In the genomic region with DNA sequence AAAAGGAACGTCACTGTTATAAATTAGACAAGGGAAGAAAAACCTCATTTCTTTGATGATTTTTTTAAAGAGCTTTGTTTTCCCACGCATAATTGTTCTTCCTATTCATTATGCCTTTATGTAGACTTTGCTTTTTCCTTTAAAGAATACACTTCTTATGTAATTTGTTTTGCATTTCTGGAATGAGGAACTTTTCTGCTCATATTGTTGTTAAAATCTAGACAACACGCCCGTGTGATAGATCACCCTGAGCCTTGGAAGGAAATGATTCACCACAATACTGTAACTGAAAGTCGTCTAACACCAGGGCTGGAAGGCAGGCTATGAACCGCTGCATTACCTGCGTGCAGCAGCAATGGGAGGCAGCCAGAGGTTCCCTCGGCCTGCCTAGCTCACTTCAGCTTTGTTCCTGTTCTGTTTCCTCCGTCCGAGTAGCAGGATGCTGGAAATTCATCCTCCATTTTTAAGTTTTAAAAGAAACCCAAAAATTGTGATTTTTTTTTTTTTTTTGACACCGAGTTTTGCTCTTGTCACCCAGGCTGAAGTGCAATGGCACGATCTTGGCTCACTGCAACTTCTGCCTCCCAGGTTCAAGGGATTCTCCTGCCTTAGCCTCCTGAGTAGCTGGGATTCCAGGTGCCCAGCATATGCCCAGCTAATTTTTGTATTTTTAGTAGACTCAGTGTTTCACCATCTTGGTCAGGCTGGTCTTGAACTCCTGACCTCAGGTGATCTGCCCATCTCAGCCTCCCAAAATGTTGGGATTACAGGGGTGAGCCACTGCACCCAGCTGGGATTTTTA, we compare ENCODE assay signal across 8 cellular contexts. TPM values are rescaled to one million over a fixed set of nuclear protein-coding genes. Genes with fewer than 3 reads are reported as not detected.
DNase-seq lines count a peak whose midpoint lies in the region; ATAC-seq and TF ChIP-seq lines count a peak whose summit lies in the region.

No MANE protein-coding gene starts in this region.

- H3K4me3 ChIP-seq in fibroblast of mammary gland (ENCODE audit: control insufficient read depth, low read depth, low read length) = no peak overlapping the region
- no peak overlapping the region for H3K4me3 ChIP-seq in trophoblast cell (ENCODE audit: low read depth, low read length)
- H3K4me3 ChIP-seq in vagina = peak overlapping the region in 1 of 2 donors; percentile 6

- H3K4me1 ChIP-seq in trophoblast cell (ENCODE audit: control insufficient read depth in 1 of 2, insufficient read depth in 2 of 2, low read length in 2 of 2) (peaks cover 0 to 2% of the 10 kb centered on the region in 2 experiments), vagina (peaks cover 25% of the 10 kb centered on the region)

- H2BK12ac ChIP-seq in trophoblast cell (ENCODE audit: low read length) = no peak overlapping the region

- H3K36me3 ChIP-seq in trophoblast cell (ENCODE audit: control insufficient read depth in 1 of 2, insufficient read depth in 2 of 2, low read length in 2 of 2) (no peaks in the 10 kb centered on the region), vagina (no peaks in the 10 kb centered on the region)

- intact Hi-C loops in vagina (cut with DNase I) = no loop called here

- no peak overlapping the region for H3K9ac ChIP-seq in trophoblast cell (ENCODE audit: low read length)

- H4K91ac ChIP-seq in trophoblast cell (ENCODE audit: low read depth, low read length) = no peak overlapping the region

- WGBS in trophoblast cell (ENCODE audit: extremely low coverage, insufficient coverage, insufficient read length) = no CpG with 5 or more reads among the region's 12 CpGs

- H3K27ac ChIP-seq in trophoblast cell (ENCODE audit: low read depth, low read length) (peak overlapping the region; percentile 54), vagina (peak overlapping the region; percentile 80)

- H4K8ac ChIP-seq in trophoblast cell (ENCODE audit: low read depth, low read length) = no peak overlapping the region

- peaks cover 5% of the 10 kb centered on the region for H3K79me1 ChIP-seq in trophoblast cell (ENCODE audit: low read length)

- H3K23ac ChIP-seq in trophoblast cell (ENCODE audit: low read length) = no peak overlapping the region

- no peak overlapping the region for H3K4me2 ChIP-seq in trophoblast cell (ENCODE audit: low read length)

- DNase-seq in GM13977 (ENCODE audit: low spot score) (peak; percentile 76), NOMO-1 treated with DMSO at 0.1 percent for 48 hours (lab: John Stamatoyannopoulos, UW; ENCODE audit: unreplicated experiment) (peak; percentile 97), fibroblast of mammary gland (ENCODE audit: low read depth) (peak; percentile 80), trophoblast cell (peak; percentile 64 to 79), vagina (ENCODE audit: extremely low spot score in 2 of 2) (no peak), cerebellum (ENCODE audit: low spot score) (no peak)
- DNase-seq in activated CD8-positive, alpha-beta memory T cell treated with anti-CD3 and anti-CD28 coated beads, Interleukin-2, amount 50 U/mL, for 48 hours = peak; percentile 72

- H2BK120ac ChIP-seq in trophoblast cell (ENCODE audit: insufficient read depth, low read length, poor library complexity) = no peak overlapping the region

- H3K9me3 ChIP-seq in trophoblast cell (ENCODE audit: insufficient read depth, low read depth, low read length) (no peaks in the 10 kb centered on the region), vagina (no peaks in the 10 kb centered on the region)

- TF ChIP-seq POLR2A in vagina (IDR thresholded peaks at IDR 0.05) = no peak

- peak; percentile 98 for ATAC-seq in HG02759 (IDR thresholded peaks at IDR 0.05; ENCODE audit: unreplicated experiment)

- peak overlapping the region; percentile 45 for H2AFZ ChIP-seq in trophoblast cell (ENCODE audit: insufficient read depth, low read length, poor library complexity)

- in situ Hi-C loops in GM13977 (cut with MboI; ENCODE audit: low pct_unique_long_range_greater_than_20kb, low sequenced_read_pairs, unreplicated experiment) = no loop called here

- H3K27me3 ChIP-seq in trophoblast cell (ENCODE audit: insufficient read depth, low read length) = no peaks in the 10 kb centered on the region
- H3K27me3 ChIP-seq in vagina = no peaks in the 10 kb centered on the region

- H4K12ac ChIP-seq in trophoblast cell (ENCODE audit: low read depth, low read length) = no peak overlapping the region

- TF ChIP-seq CTCF in GM13977 (IDR thresholded peaks at IDR 0.05; ENCODE audit: extremely low read depth, insufficient read depth, missing control alignments) = no peak
- TF ChIP-seq CTCF in fibroblast of mammary gland (conservative IDR thresholded peaks at IDR 0.05; ENCODE audit: control insufficient read depth, insufficient read depth, low read depth, low read length) = no peak
- no peak for TF ChIP-seq CTCF in vagina (IDR thresholded peaks at IDR 0.05)

- no peak overlapping the region for H3K14ac ChIP-seq in trophoblast cell (ENCODE audit: low read length)

- no peak overlapping the region for H2BK5ac ChIP-seq in trophoblast cell (ENCODE audit: low read depth, low read length, poor library complexity)

- H2AK5ac ChIP-seq in trophoblast cell (ENCODE audit: low read length) = no peak overlapping the region

- H3K18ac ChIP-seq in trophoblast cell (ENCODE audit: low read length) = no peak overlapping the region

- no peak overlapping the region for H3K4ac ChIP-seq in trophoblast cell (ENCODE audit: low read depth, low read length)

- H3K79me2 ChIP-seq in trophoblast cell (ENCODE audit: control insufficient read depth, insufficient read depth, low read length, poor library complexity) = no peaks in the 10 kb centered on the region

RNA-seq across cellular contexts. Expression of a gene that starts 49.6 kb away (rescaled TPM):
- 45.3 and 46.1 TPM in 2 replicates for polyA plus RNA-seq in trophoblast cell (2013)
- total RNA-seq in vagina (30.4 TPM), cerebellum (11.7 TPM)

Comparison
In these comparisons a context has a peak if more than half of its experiments do, and no peak if none do; other contexts are left out.
1. DNase-seq: peak in GM13977 (single experiment), NOMO-1 treated with DMSO at 0.1 percent for 48 hours (single experiment), activated CD8-positive, alpha-beta memory T cell treated with anti-CD3 and anti-CD28 coated beads, Interleukin-2, amount 50 U/mL, for 48 hours (single experiment), fibroblast of mammary gland (single experiment) and trophoblast cell (2 of 2); none in vagina (0 of 2) and cerebellum (single experiment).